8 cellular contexts compared by ENCODE assay signal in genomic region chr2:26469092-26469710, GRCh38. TPM values are rescaled to one million over a fixed set of nuclear protein-coding genes. Genes with fewer than 3 reads are reported as not detected.
DNase-seq lines count a peak whose midpoint lies in the region; ATAC-seq, FAIRE-seq and TF ChIP-seq lines count a peak whose summit lies in the region.

No MANE protein-coding gene starts in this region.

- H3K9me3 ChIP-seq in A549, result no peaks in the 10 kb centered on the region
- H3K9me3 ChIP-seq in fibroblast of lung (ENCODE audit: control insufficient read depth, insufficient read depth, low read depth, low read length), result peaks cover 5% of the 10 kb centered on the region
- no peaks in the 10 kb centered on the region for H3K9me3 ChIP-seq in uterus

- H3K79me2 ChIP-seq in fibroblast of lung (ENCODE audit: control insufficient read depth, insufficient read depth, low read length), result no peaks in the 10 kb centered on the region

- no peak for TF ChIP-seq POLR2A in A549 (IDR thresholded peaks at IDR 0.05; ENCODE audit: low read length)
- TF ChIP-seq POLR2A in uterus (IDR thresholded peaks at IDR 0.05), result no peak

- TF ChIP-seq RAD21 in A549 (conservative IDR thresholded peaks at IDR 0.05 in 1 of 2, IDR thresholded peaks at IDR 0.05 in 1 of 2), result peak; percentile 81 to 93

- intact Hi-C loops in activated CD4-positive, alpha-beta memory T cell treated with anti-CD3 and anti-CD28 coated beads for 36 hours (cut with micrococcal nuclease), result loop anchor here (5.0 kb wide), 2 partner anchors 137 to 297 kb away; partner anchors contain the start of gene GAREM2
- intact Hi-C loops in uterus (cut with DNase I; ENCODE audit: low total_unique reads), result no loop called here

- no peaks in the 10 kb centered on the region for H3K27me3 Mint-ChIP-seq in activated CD4-positive, alpha-beta memory T cell treated with anti-CD3 and anti-CD28 coated beads for 36 hours

- H3K27me3 ChIP-seq in fibroblast of lung (ENCODE audit: control insufficient read depth, insufficient read depth, low read length) (no peaks in the 10 kb centered on the region), uterus (no peaks in the 10 kb centered on the region)

- DNase-seq in A549 (ENCODE audit: low read depth in 1 of 2, low spot score in 1 of 2), result peak; percentile 65 to 88
- peak; percentile 9 for DNase-seq in NCI-H2227 treated with DMSO at 0.1 percent for 48 hours (lab: John Stamatoyannopoulos, UW)
- DNase-seq in activated CD4-positive, alpha-beta memory T cell treated with anti-CD3 and anti-CD28 coated beads for 36 hours, result peak; percentile 83
- DNase-seq in fibroblast of lung (ENCODE audit: low read depth in 2 of 2), result peak; percentile 39 to 71
- DNase-seq in renal cortical epithelial cell (ENCODE audit: low read depth), result peak; percentile 43
- DNase-seq in uterus, result no peak
- DNase-seq in retina, result no peak

- H2AFZ ChIP-seq in fibroblast of lung (ENCODE audit: low read length), result no peak overlapping the region

- CTCF ChIA-PET in A549 (lab: Yijun Ruan, JAX), result interaction anchor here (0.6 to 2.7 kb wide), 20 partner anchors 8 to 777 kb away, joined by 3 to 15 read pairs (median 4); partner anchors contain the start of gene OTOF
- CTCF ChIA-PET in activated CD4-positive, alpha-beta memory T cell treated with anti-CD3 and anti-CD28 coated beads for 36 hours (lab: Charles Lee), result interaction anchor here (0.6 to 2.1 kb wide), 12 partner anchors 8 to 519 kb away, joined by 3 to 7 read pairs (median 4); no protein-coding TSS in a partner anchor

- H3K4me1 Mint-ChIP-seq in activated CD4-positive, alpha-beta memory T cell treated with anti-CD3 and anti-CD28 coated beads for 36 hours (ENCODE audit: low read depth), result no peaks in the 10 kb centered on the region

- H3K36me3 Mint-ChIP-seq in activated CD4-positive, alpha-beta memory T cell treated with anti-CD3 and anti-CD28 coated beads for 36 hours, result no peaks in the 10 kb centered on the region

- H3K4me3 ChIP-seq in A549 (no peak overlapping the region), fibroblast of lung (replicated peaks in 1 of 4; ENCODE audit: control extremely low read depth in 1 of 4, insufficient read depth in 1 of 4, low read depth in 3 of 4, low read length in 4 of 4) (no peak overlapping the region), uterus (no peak overlapping the region)

- H3K4me3 Mint-ChIP-seq in activated CD4-positive, alpha-beta memory T cell treated with anti-CD3 and anti-CD28 coated beads for 36 hours, result no peak overlapping the region

- peak; percentile 54 for FAIRE-seq in A549 (lab: Jason Lieb, UNC)

- no peak overlapping the region for H3K27ac Mint-ChIP-seq in activated CD4-positive, alpha-beta memory T cell treated with anti-CD3 and anti-CD28 coated beads for 36 hours

- TF ChIP-seq EP300 in A549 (IDR thresholded peaks at IDR 0.05), result no peak

- ATAC-seq in A549, result peak in 1 of 2 experiments; percentile 65; a peak in 3 of 6 replicates

- POLR2A ChIA-PET in A549 (lab: Yijun Ruan, JAX), result no interaction called here
- POLR2A ChIA-PET in activated CD4-positive, alpha-beta memory T cell treated with anti-CD3 and anti-CD28 coated beads for 36 hours (lab: Charles Lee), result interaction anchor here (0.6 kb wide), 1 partner anchor 34 kb away, joined by 3 read pairs; no protein-coding TSS in a partner anchor

- H3K4me2 ChIP-seq in A549, result no peak overlapping the region
- H3K4me2 ChIP-seq in fibroblast of lung (ENCODE audit: extremely low read depth, insufficient read depth, low read length), result no peak overlapping the region

- WGBS in A549 (ENCODE audit: missing lambda C conversion rate), result 6% methylated on average over 5 of the region's 5 CpGs

- no peak overlapping the region for H3K9ac ChIP-seq in fibroblast of lung (ENCODE audit: insufficient read depth, low read length)

- H3K27ac ChIP-seq in A549, result no peak overlapping the region
- H3K27ac ChIP-seq in fibroblast of lung (ENCODE audit: insufficient read depth, low read length), result no peak overlapping the region
- no peak overlapping the region for H3K27ac ChIP-seq in uterus

- H3K4me1 ChIP-seq in A549, result peaks cover 9% of the 10 kb centered on the region
- no peaks in the 10 kb centered on the region for H3K4me1 ChIP-seq in fibroblast of lung (ENCODE audit: control insufficient read depth, extremely low read depth, insufficient read depth, low read length)
- H3K4me1 ChIP-seq in uterus, result no peaks in the 10 kb centered on the region

- H3K9me3 Mint-ChIP-seq in activated CD4-positive, alpha-beta memory T cell treated with anti-CD3 and anti-CD28 coated beads for 36 hours, result peaks cover 15% of the 10 kb centered on the region

- H4K20me1 ChIP-seq in fibroblast of lung (ENCODE audit: control insufficient read depth, extremely low read depth, insufficient read depth, low read length), result no peaks in the 10 kb centered on the region

- TF ChIP-seq CTCF in A549 (IDR thresholded peaks at IDR 0.05) (peak; percentile 88), GM12872 (IDR thresholded peaks at IDR 0.05; ENCODE audit: insufficient read depth, low read depth, low read length) (peak; percentile 76), fibroblast of lung (conservative IDR thresholded peaks at IDR 0.05 in 1 of 2, IDR thresholded peaks at IDR 0.05 in 1 of 2; ENCODE audit: low read depth in 1 of 2, low read length in 2 of 2) (peak; percentile 57 to 83), uterus (IDR thresholded peaks at IDR 0.05) (peak in 1 of 4 experiments; percentile 7)

- H3K36me3 ChIP-seq in fibroblast of lung (ENCODE audit: control insufficient read depth, insufficient read depth, low read length) (no peaks in the 10 kb centered on the region), uterus (no peaks in the 10 kb centered on the region)

TF ChIP-seq in A549, 52 proteins besides CTCF, POLR2A, EP300 and RAD21:
- TF ChIP-seq SMC3 (IDR thresholded peaks at IDR 0.05), result peak; percentile 75
- TF ChIP-seq, protein P1, sequence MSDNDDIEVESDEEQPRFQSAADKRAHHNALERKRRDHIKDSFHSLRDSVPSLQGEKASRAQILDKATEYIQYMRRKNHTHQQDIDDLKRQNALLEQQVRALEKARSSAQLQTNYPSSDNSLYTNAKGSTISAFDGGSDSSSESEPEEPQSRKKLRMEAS (IDR thresholded peaks at IDR 0.05), result no peak

RNA-seq across cellular contexts. Expression of gene OTOF, which starts 8.7 kb away (rescaled TPM):
- 0.13 and 0.22 TPM in 2 replicates for polyA plus RNA-seq in A549 (2011; rRNA removed)
- 0.15 and 0.17 TPM in 2 replicates for polyA plus RNA-seq in A549 (2012; cell fraction: cytosol; rRNA removed)
- 0.24 and 0.34 TPM in 2 replicates for polyA plus RNA-seq in A549 (2012; cell fraction: nucleus; rRNA removed)
- 0.05 to 0.18 TPM (median 0.08 TPM) in 3 replicates for polyA plus RNA-seq in A549 (2017; fragmentation: RNase III; extraction: RNeasy Plus Mini Kit Qiagen cat#74134 plus additional on column Dnase treatment)
- polyA minus RNA-seq in A549 (2011; rRNA and poly(A)+ RNA removed), result 0.49 and 0.74 TPM in 2 replicates
- total RNA-seq in activated CD4-positive, alpha-beta memory T cell treated with anti-CD3 and anti-CD28 coated beads for 36 hours, result 1 to 10 TPM; 1.6 to 1.9 TPM
- total RNA-seq in fibroblast of lung, result not detected in 2 replicates
- polyA plus RNA-seq in fibroblast of lung, result not detected in 2 replicates
- polyA plus RNA-seq in fibroblast of lung (2012), result not detected in 2 replicates
- not detected in 2 replicates for polyA minus RNA-seq in fibroblast of lung (ENCODE audit: low replicate concordance)
- total RNA-seq in renal cortical epithelial cell, result under 0.01 and 0.15 TPM in 2 replicates
- under 1 TPM in 1 of 4 donors, not detected in 3; 0.21 TPM for total RNA-seq in uterus

Comparison
In these comparisons a context has a peak if more than half of its experiments do, and no peak if none do; other contexts are left out.
1. DNase-seq: peak in A549 (2 of 2), NCI-H2227 treated with DMSO at 0.1 percent for 48 hours (single experiment), activated CD4-positive, alpha-beta memory T cell treated with anti-CD3 and anti-CD28 coated beads for 36 hours (single experiment), fibroblast of lung (2 of 2) and renal cortical epithelial cell (single experiment); none in uterus (0 of 2) and retina (single experiment).